8 cellular contexts compared by ENCODE assay signal in the genomic region with DNA sequence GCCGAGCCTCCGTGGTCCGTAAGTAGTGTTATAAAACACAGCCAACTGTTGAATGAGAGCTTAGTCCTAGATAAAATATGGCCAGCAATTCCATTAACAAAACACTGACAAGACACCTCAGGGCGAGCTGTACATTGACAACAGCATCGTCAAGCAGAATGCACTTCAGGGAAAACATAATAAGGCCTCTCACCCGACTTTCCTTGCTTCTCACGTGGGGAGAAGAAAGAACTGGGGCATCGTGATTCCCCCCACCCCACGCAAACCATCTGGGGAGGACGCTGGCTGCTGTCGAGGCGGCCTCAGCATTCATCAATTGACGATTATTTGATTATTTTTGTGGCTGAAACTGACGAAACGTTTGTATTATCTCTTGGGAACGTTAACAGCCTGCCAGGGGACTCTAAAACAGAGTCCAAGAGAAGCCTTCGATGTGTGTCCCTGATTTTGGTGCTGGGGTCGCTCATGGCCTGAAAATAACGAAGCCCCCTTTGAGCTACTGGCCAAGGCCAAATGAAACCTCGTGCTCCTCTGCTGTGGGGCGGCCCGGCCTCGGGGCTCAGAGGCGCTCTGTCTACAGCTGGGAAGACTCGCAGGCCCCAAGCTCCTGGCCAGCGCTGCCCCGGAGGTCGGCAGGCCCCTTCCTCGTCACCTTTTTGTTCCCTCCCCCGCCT. TPM values are rescaled to one million over a fixed set of nuclear protein-coding genes. Genes with fewer than 3 reads are reported as not detected.
A peak's percentile ranks its signal among the peaks of the same experiment; 100 is the strongest.
DNase-seq lines count a peak whose midpoint lies in the region; ATAC-seq, FAIRE-seq and TF ChIP-seq lines count a peak whose summit lies in the region.

No MANE protein-coding gene starts in this region.

- H3K27ac ChIP-seq in mesodermal cell (ENCODE audit: low read depth, low read length, severe bottlenecking) (peak overlapping the region; percentile 96), vagina (peak overlapping the region; percentile 99)

- 38 to 48% methylated on average over 20 to 27 of the region's 30 CpGs for WGBS in mesodermal cell (ENCODE audit: insufficient coverage in 2 of 2), 2 experiments

- H3K27me3 ChIP-seq in bronchial epithelial cell (ENCODE audit: control insufficient read depth, insufficient read depth, low read length) (no peaks in the 10 kb centered on the region), vagina (no peaks in the 10 kb centered on the region)

- H3K4me1 ChIP-seq in mesodermal cell (ENCODE audit: control insufficient read depth, insufficient read depth, low read length, poor library complexity, severe bottlenecking) (no peaks in the 10 kb centered on the region), vagina (peaks cover 24% of the 10 kb centered on the region)

- no peaks in the 10 kb centered on the region for H3K9me3 Mint-ChIP-seq in activated T-cell treated with anti-CD3 and anti-CD28 coated beads, Interleukin-2, amount 50 U/mL, for 4 hours

- H3K4me3 ChIP-seq in bronchial epithelial cell (ENCODE audit: low read depth, low read length) (peak overlapping the region; percentile 75), mesodermal cell (ENCODE audit: extremely low read depth, insufficient read depth, low read length, poor library complexity, severe bottlenecking) (peak overlapping the region; percentile 78), vagina (peak overlapping the region; percentile 82 to 86)

- intact Hi-C loops in vagina (cut with DNase I), result loop anchor here (5.0 kb wide), 1 partner anchor 39 kb away; no protein-coding TSS in a partner anchor

- peak overlapping the region; percentile 98 for H3K4me3 Mint-ChIP-seq in activated T-cell treated with anti-CD3 and anti-CD28 coated beads, Interleukin-2, amount 50 U/mL, for 4 hours

- H3K36me3 ChIP-seq in bronchial epithelial cell (ENCODE audit: control insufficient read depth, insufficient read depth, low read length) (peaks cover 5% of the 10 kb centered on the region), mesodermal cell (ENCODE audit: control insufficient read depth, insufficient read depth, low read length) (peaks cover 34% of the 10 kb centered on the region), vagina (peaks cover 0 to 25% of the 10 kb centered on the region in 2 donors)

- H3K4me1 Mint-ChIP-seq in activated T-cell treated with anti-CD3 and anti-CD28 coated beads, Interleukin-2, amount 50 U/mL, for 4 hours (ENCODE audit: low read depth), result peaks cover 21% of the 10 kb centered on the region

- peaks cover 13% of the 10 kb centered on the region for H3K36me3 Mint-ChIP-seq in activated T-cell treated with anti-CD3 and anti-CD28 coated beads, Interleukin-2, amount 50 U/mL, for 4 hours (ENCODE audit: insufficient read depth)

- peak in 1 of 2 donors; percentile 21 for ATAC-seq in activated T-cell treated with anti-CD3 and anti-CD28 coated beads, Interleukin-2, amount 50 U/mL, for 4 hours
- peak; percentile 15 for ATAC-seq in HG03571 (IDR thresholded peaks at IDR 0.05; ENCODE audit: unreplicated experiment)

- no peaks in the 10 kb centered on the region for H3K9me3 ChIP-seq in mesodermal cell (ENCODE audit: control insufficient read depth, low read length)
- no peaks in the 10 kb centered on the region for H3K9me3 ChIP-seq in vagina

- H3K27me3 Mint-ChIP-seq in activated T-cell treated with anti-CD3 and anti-CD28 coated beads, Interleukin-2, amount 50 U/mL, for 4 hours (ENCODE audit: low read depth), result no peaks in the 10 kb centered on the region

- FAIRE-seq in bronchial epithelial cell (lab: Jason Lieb, UNC), result no peak

- no peak for DNase-seq in activated T-cell treated with anti-CD3 and anti-CD28 coated beads, Interleukin-2, amount 50 U/mL, for 4 hours
- no peak for DNase-seq in activated T-cell treated with anti-CD3 and anti-CD28 coated beads, Interleukin-2, amount 50 U/mL, for 1 hour
- no peak for DNase-seq in bronchial epithelial cell (ENCODE audit: low read depth)
- no peak for DNase-seq in vagina (ENCODE audit: extremely low spot score in 2 of 2)
- DNase-seq in SKM-1 (lab: John Stamatoyannopoulos, UW; ENCODE audit: unreplicated experiment), result no peak
- DNase-seq in NCI-H1105 (lab: John Stamatoyannopoulos, UW), result no peak

- no peak for TF ChIP-seq CTCF in bronchial epithelial cell (IDR thresholded peaks at IDR 0.05; ENCODE audit: insufficient read depth, low read length, severe bottlenecking)
- no peak for TF ChIP-seq CTCF in vagina (IDR thresholded peaks at IDR 0.05)

- TF ChIP-seq POLR2A in vagina (IDR thresholded peaks at IDR 0.05), result no peak

RNA-seq across cellular contexts. Expression of a gene that starts 0.5 kb away (rescaled TPM):
- total RNA-seq in activated T-cell treated with anti-CD3 and anti-CD28 coated beads, Interleukin-2, amount 50 U/mL, for 4 hours, result under 1 TPM; 0.27 to 0.89 (median 0.32) TPM
- total RNA-seq in bronchial epithelial cell (under 0.01 and 0.26 TPM in 2 replicates), vagina (not detected)
- 0.48 TPM for polyA plus RNA-seq in mesodermal cell (2013, experiment 1 of 2)
- polyA plus RNA-seq in mesodermal cell (2013, experiment 2 of 2), result 0.81 TPM

RNA-seq across cellular contexts. Expression of a gene that starts 0.6 kb away (rescaled TPM):
- 100 to 1,000 TPM; 475 to 549 (median 490) TPM for total RNA-seq in activated T-cell treated with anti-CD3 and anti-CD28 coated beads, Interleukin-2, amount 50 U/mL, for 4 hours
- total RNA-seq in bronchial epithelial cell (78.2 and 127 TPM in 2 replicates), vagina (189 TPM)
- polyA plus RNA-seq in mesodermal cell (2013, experiment 1 of 2), result 246 TPM
- 281 TPM for polyA plus RNA-seq in mesodermal cell (2013, experiment 2 of 2)

RNA-seq across cellular contexts. Expression of a gene that starts 7.7 kb away (rescaled TPM):
- total RNA-seq in activated T-cell treated with anti-CD3 and anti-CD28 coated beads, Interleukin-2, amount 50 U/mL, for 4 hours, result 1 to 10 TPM; 1.9 to 2.1 (median 1.9) TPM
- total RNA-seq in bronchial epithelial cell (0.13 and 0.53 TPM in 2 replicates), vagina (4.2 TPM)
- 0.88 TPM for polyA plus RNA-seq in mesodermal cell (2013, experiment 1 of 2)
- polyA plus RNA-seq in mesodermal cell (2013, experiment 2 of 2), result 0.71 TPM

RNA-seq across cellular contexts. Expression of a gene that starts 35.4 kb away (rescaled TPM):
- 1 to 10 TPM in 1 of 3 donors, under 1 TPM in 2; 0.79 to 1.4 (median 0.83) TPM for total RNA-seq in activated T-cell treated with anti-CD3 and anti-CD28 coated beads, Interleukin-2, amount 50 U/mL, for 4 hours
- total RNA-seq in bronchial epithelial cell, result 0.79 and 1.4 TPM in 2 replicates
- 6.3 TPM for polyA plus RNA-seq in mesodermal cell (2013, experiment 1 of 2)
- polyA plus RNA-seq in mesodermal cell (2013, experiment 2 of 2), result 4.4 TPM
- total RNA-seq in vagina, result 17.7 TPM

RNA-seq across cellular contexts. Expression of a gene that starts 52.7 kb away (rescaled TPM):
- total RNA-seq in activated T-cell treated with anti-CD3 and anti-CD28 coated beads, Interleukin-2, amount 50 U/mL, for 4 hours, result under 1 TPM in 1 of 3 donors, not detected in 2; 0.05 TPM
- total RNA-seq in bronchial epithelial cell, result not detected in 2 replicates
- 0.33 TPM for polyA plus RNA-seq in mesodermal cell (2013, experiment 1 of 2)
- 0.25 TPM for polyA plus RNA-seq in mesodermal cell (2013, experiment 2 of 2)
- not detected for total RNA-seq in vagina
